ENCODE assay signal across 2 cellular contexts in genomic region chr11:1549355-1550330, GRCh38.
TF ChIP-seq lines count a peak whose summit lies in the region.

No MANE protein-coding gene starts in this region.

TF ChIP-seq in GM23338, 12 proteins besides CTCF, POLR2A, EP300 and RAD21 (continued from another document):
- no peak for TF ChIP-seq ZNF331 (CRISPR knock-in tag; IDR thresholded peaks at IDR 0.05; ENCODE audit: low read depth)
- TF ChIP-seq EZH2 (IDR thresholded peaks at IDR 0.05; ENCODE audit: low read depth, unreplicated experiment) = no peak
- no peak for TF ChIP-seq NANOG (IDR thresholded peaks at IDR 0.05; ENCODE audit: borderline replicate concordance)
- no peak for TF ChIP-seq ETS1 (IDR thresholded peaks at IDR 0.05)
- TF ChIP-seq REST (IDR thresholded peaks at IDR 0.05; ENCODE audit: unreplicated experiment) = no peak
- no peak for TF ChIP-seq ZNF462 (CRISPR knock-in tag; IDR thresholded peaks at IDR 0.05)
TF ChIP-seq in GM23338: peak in this region for 0.

TF ChIP-seq in SK-N-SH, 30 proteins besides CTCF, POLR2A, EP300 and RAD21:
- TF ChIP-seq ZBTB33 (IDR thresholded peaks at IDR 0.05; ENCODE audit: borderline replicate concordance, low read depth) (no peak), TEAD4 (IDR thresholded peaks at IDR 0.05; ENCODE audit: borderline replicate concordance, insufficient read depth) (no peak), TCF12 (IDR thresholded peaks at IDR 0.05) (no peak), FOXJ3 (CRISPR knock-in tag; IDR thresholded peaks at IDR 0.05) (no peak), EZH2phosphoT487 (IDR thresholded peaks at IDR 0.05; ENCODE audit: borderline replicate concordance, low read depth) (no peak), NFIC (IDR thresholded peaks at IDR 0.05; ENCODE audit: borderline replicate concordance) (no peak), GABPA (IDR thresholded peaks at IDR 0.05; ENCODE audit: low read depth) (no peak), TAF1 (IDR thresholded peaks at IDR 0.05; ENCODE audit: borderline replicate concordance, low read depth, low read length) (no peak), FOSL2 (IDR thresholded peaks at IDR 0.05; ENCODE audit: borderline replicate concordance, low read depth) (no peak), FOXM1 (IDR thresholded peaks at IDR 0.05; ENCODE audit: low read depth) (no peak), GATA2 (CRISPR knock-in tag; IDR thresholded peaks at IDR 0.05) (no peak)
TF ChIP-seq in SK-N-SH: peak in this region for 0.
